1 cellular context compared by ENCODE assay signal in the genomic region with DNA sequence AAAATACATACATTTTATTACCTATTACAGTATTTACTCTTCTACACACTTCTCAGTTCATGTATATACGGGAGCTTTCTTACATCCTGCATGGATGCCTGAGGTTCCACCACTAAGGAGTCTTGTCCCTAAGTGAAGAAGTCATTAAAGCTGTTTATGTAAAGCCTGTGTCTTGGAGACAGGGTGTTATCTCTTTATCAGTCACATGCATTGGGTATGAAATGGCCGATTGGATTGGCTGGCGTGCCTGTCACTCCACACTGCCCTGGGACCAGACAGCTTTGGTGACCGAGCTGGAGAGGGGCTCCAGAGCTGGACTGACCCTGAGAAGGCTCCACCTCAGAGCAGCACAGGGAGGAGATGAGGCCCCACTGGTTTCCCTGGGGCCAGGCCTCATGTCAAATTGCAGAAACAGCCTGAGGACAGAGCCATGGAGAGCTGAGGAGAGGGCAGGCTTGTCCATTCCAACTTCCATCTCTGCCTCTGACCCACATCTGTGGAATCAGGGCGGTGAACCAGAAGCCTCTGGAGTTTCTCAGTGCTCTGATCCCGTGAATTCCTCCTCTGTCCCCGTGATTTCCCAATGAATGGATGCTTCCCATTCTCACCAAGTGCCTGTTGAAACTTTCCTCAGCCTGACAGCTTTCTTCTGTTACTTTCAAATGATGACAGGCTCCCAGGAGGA.
A peak's percentile ranks its signal among the peaks of the same experiment; 100 is the strongest.
TF ChIP-seq lines count a peak whose summit lies in the region.

No MANE protein-coding gene starts in this region.

TF ChIP-seq in K562, 482 proteins besides CTCF, POLR2A, EP300 and RAD21:
- TF ChIP-seq RFX1 (IDR thresholded peaks at IDR 0.05) (peak; percentile 42), PBX2 (CRISPR knock-in tag; IDR thresholded peaks at IDR 0.05; ENCODE audit: low read depth) (peak; percentile 35; the same call in 1 of the 2 replicates), PBX2 (tag; conservative IDR thresholded peaks at IDR 0.05; ENCODE audit: low read depth) (peak; percentile 67), FOXJ2 (tag; IDR thresholded peaks at IDR 0.05) (peak; percentile 92)
- TF ChIP-seq, protein P1, sequence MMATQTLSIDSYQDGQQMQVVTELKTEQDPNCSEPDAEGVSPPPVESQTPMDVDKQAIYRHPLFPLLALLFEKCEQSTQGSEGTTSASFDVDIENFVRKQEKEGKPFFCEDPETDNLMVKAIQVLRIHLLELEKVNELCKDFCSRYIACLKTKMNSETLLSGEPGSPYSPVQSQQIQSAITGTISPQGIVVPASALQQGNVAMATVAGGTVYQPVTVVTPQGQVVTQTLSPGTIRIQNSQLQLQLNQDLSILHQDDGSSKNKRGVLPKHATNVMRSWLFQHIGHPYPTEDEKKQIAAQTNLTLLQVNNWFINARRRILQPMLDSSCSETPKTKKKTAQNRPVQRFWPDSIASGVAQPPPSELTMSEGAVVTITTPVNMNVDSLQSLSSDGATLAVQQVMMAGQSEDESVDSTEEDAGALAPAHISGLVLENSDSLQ (IDR thresholded peaks at IDR 0.05) = peak; percentile 96
